In the genomic region with DNA sequence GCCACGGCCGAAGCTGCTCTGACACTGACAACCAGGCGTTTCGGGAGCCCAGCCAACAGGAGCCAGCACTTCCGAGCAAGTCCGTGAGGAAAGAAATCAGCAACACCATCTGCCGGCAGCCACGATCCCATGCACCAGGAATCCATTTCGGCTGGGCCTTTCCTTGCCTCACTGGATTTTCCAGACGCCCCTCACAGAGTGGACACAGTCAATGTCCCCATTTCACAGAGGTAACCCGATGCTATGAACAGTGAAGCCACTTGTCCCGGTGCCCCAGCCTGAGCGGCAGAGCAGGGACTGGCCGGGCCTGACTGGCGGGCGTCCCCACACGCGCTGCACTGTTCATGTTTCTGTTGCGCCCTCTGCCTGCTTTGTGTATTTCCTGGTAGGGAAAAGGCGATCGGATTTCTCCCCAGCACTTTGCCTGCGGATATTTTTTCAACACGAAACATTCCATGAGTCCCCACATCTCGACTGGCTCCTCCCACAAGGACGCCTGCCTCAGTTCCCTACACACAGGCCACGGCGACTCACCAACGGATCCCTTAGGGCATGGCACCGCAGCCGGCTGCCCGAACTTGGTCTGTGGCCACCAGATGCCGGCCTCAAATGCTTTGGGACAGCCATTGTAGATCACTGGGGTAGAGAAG, we compare ENCODE assay signal across 10 cellular contexts. TPM values are rescaled to one million over a fixed set of nuclear protein-coding genes. Genes with fewer than 3 reads are reported as not detected.
A peak's percentile ranks its signal among the peaks of the same experiment; 100 is the strongest.
DNase-seq lines count a peak whose midpoint lies in the region; ATAC-seq and TF ChIP-seq lines count a peak whose summit lies in the region.
"Had no signal": no experiment of that assay in that cellular context is flagged by ENCODE, and none has a peak within 500 bp of the region (broad histone marks: within the 10 kb centered on the region; RNA-seq: fewer than 3 reads in every experiment).

No MANE protein-coding gene starts in this region.

- H3K27ac Mint-ChIP-seq in stimulated activated naive CD8-positive, alpha-beta T cell treated with anti-CD3 and anti-CD28 coated beads, Interleukin-15, amount 100 ng/mL, for 72 hours = no peak overlapping the region
- H3K27ac Mint-ChIP-seq: activated naive CD8-positive, alpha-beta T cell treated with anti-CD3 and anti-CD28 coated beads, Interleukin-2, amount 50 U/mL, for 24 hours had no signal

- H2BK12ac ChIP-seq in mesenchymal stem cell (ENCODE audit: low read length in 2 of 2) = no peak overlapping the region

- H3K27me3 Mint-ChIP-seq in stimulated activated naive CD8-positive, alpha-beta T cell treated with anti-CD3 and anti-CD28 coated beads, Interleukin-15, amount 100 ng/mL, for 72 hours = peaks cover 7% of the 10 kb centered on the region
- H3K27me3 Mint-ChIP-seq: activated naive CD8-positive, alpha-beta T cell treated with anti-CD3 and anti-CD28 coated beads, Interleukin-2, amount 50 U/mL, for 24 hours had no signal

- no peak overlapping the region for H4K91ac ChIP-seq in mesenchymal stem cell (ENCODE audit: low read length)

- H3K79me1 ChIP-seq in mesenchymal stem cell (replicated peaks; ENCODE audit: low read length, poor library complexity, severe bottlenecking) = no peaks in the 10 kb centered on the region

- no peak overlapping the region for H3K4ac ChIP-seq in mesenchymal stem cell (ENCODE audit: low read depth in 1 of 2, low read length in 2 of 2)

- H3K23ac ChIP-seq in mesenchymal stem cell (ENCODE audit: low read length in 2 of 2) = no peak overlapping the region

- 84% methylated on average over 30 of the region's 32 CpGs for WGBS in mesenchymal stem cell

- no peak overlapping the region for H3K27ac ChIP-seq in mesenchymal stem cell (ENCODE audit: low read length, poor library complexity, severe bottlenecking)
- H3K27ac ChIP-seq in effector memory CD4-positive, alpha-beta T cell (ENCODE audit: insufficient read depth, low read length, poor library complexity, severe bottlenecking) = no peak overlapping the region

- H3K9me3 Mint-ChIP-seq in stimulated activated naive CD8-positive, alpha-beta T cell treated with anti-CD3 and anti-CD28 coated beads, Interleukin-15, amount 100 ng/mL, for 72 hours = no peaks in the 10 kb centered on the region
- H3K9me3 Mint-ChIP-seq: activated naive CD8-positive, alpha-beta T cell treated with anti-CD3 and anti-CD28 coated beads, Interleukin-2, amount 50 U/mL, for 24 hours had no signal

- no peak overlapping the region for H2AK5ac ChIP-seq in mesenchymal stem cell (ENCODE audit: low read length, severe bottlenecking)

- no peak overlapping the region for H2BK120ac ChIP-seq in mesenchymal stem cell (ENCODE audit: low read depth, low read length)

- H3K4me1 Mint-ChIP-seq in stimulated activated naive CD8-positive, alpha-beta T cell treated with anti-CD3 and anti-CD28 coated beads, Interleukin-15, amount 100 ng/mL, for 72 hours = peaks cover 8% of the 10 kb centered on the region

- no peak overlapping the region for H3K14ac ChIP-seq in mesenchymal stem cell (ENCODE audit: low read length in 2 of 2)

- no peak for ATAC-seq in GM19328 (IDR thresholded peaks at IDR 0.05; ENCODE audit: unreplicated experiment)
- ATAC-seq in stimulated activated naive CD8-positive, alpha-beta T cell treated with anti-CD3 and anti-CD28 coated beads, Interleukin-15, amount 100 ng/mL, for 72 hours = no peak
- ATAC-seq: activated naive CD8-positive, alpha-beta T cell treated with anti-CD3 and anti-CD28 coated beads, Interleukin-2, amount 50 U/mL, for 24 hours had no signal

- no peak overlapping the region for H2BK5ac ChIP-seq in mesenchymal stem cell (ENCODE audit: low read depth, low read length, poor library complexity, severe bottlenecking)

- no peak overlapping the region for H3K18ac ChIP-seq in mesenchymal stem cell (ENCODE audit: low read depth in 1 of 2, low read length in 2 of 2)

- H3K36me3 ChIP-seq in endocrine pancreas (ENCODE audit: control insufficient read depth, insufficient read depth, low read length) (no peaks in the 10 kb centered on the region), mesenchymal stem cell (ENCODE audit: control insufficient read depth in 1 of 2, insufficient read depth in 2 of 2, low read depth in 1 of 2, low read length in 2 of 2) (peaks cover 0 to 76% of the 10 kb centered on the region in 2 experiments)
- H3K36me3 ChIP-seq in effector memory CD4-positive, alpha-beta T cell (ENCODE audit: control insufficient read depth, insufficient read depth, low read length) = no peaks in the 10 kb centered on the region

- H3K9ac ChIP-seq in endocrine pancreas (ENCODE audit: control insufficient read depth, insufficient read depth, low read length) = peak overlapping the region; percentile 26
- peak overlapping the region; percentile 61 for H3K9ac ChIP-seq in mesenchymal stem cell (ENCODE audit: low read length)

- no peak overlapping the region for H3K4me3 Mint-ChIP-seq in stimulated activated naive CD8-positive, alpha-beta T cell treated with anti-CD3 and anti-CD28 coated beads, Interleukin-15, amount 100 ng/mL, for 72 hours
- H3K4me3 Mint-ChIP-seq: activated naive CD8-positive, alpha-beta T cell treated with anti-CD3 and anti-CD28 coated beads, Interleukin-2, amount 50 U/mL, for 24 hours had no signal

- no peak overlapping the region for H4K8ac ChIP-seq in mesenchymal stem cell (ENCODE audit: low read length)

- no peak overlapping the region for H3K4me2 ChIP-seq in mesenchymal stem cell (ENCODE audit: low read length, poor library complexity, severe bottlenecking)

- no peaks in the 10 kb centered on the region for H3K4me1 ChIP-seq in endocrine pancreas (ENCODE audit: control insufficient read depth, insufficient read depth, low read length)
- peaks cover 7% of the 10 kb centered on the region for H3K4me1 ChIP-seq in mesenchymal stem cell (ENCODE audit: control insufficient read depth, insufficient read depth, low read depth, low read length)
- no peaks in the 10 kb centered on the region for H3K4me1 ChIP-seq in effector memory CD4-positive, alpha-beta T cell (ENCODE audit: control insufficient read depth, insufficient read depth, low read length, poor library complexity, severe bottlenecking)

- peak; percentile 56 for DNase-seq in AG09319 (ENCODE audit: extremely low read depth, low read depth)
- DNase-seq in NCI-H2171 (lab: John Stamatoyannopoulos, UW) = peak; percentile 59
- DNase-seq in mesenchymal stem cell = no peak
- DNase-seq in NCI-H1048 (lab: John Stamatoyannopoulos, UW) = no peak
- DNase-seq in stimulated activated naive CD8-positive, alpha-beta T cell treated with anti-CD3 and anti-CD28 coated beads, Interleukin-15, amount 100 ng/mL, for 72 hours = no peak
- no peak for DNase-seq in effector memory CD4-positive, alpha-beta T cell
- DNase-seq: activated naive CD8-positive, alpha-beta T cell treated with anti-CD3 and anti-CD28 coated beads, Interleukin-2, amount 50 U/mL, for 24 hours; GF-D8 had no signal

- no peak overlapping the region for H3K4me3 ChIP-seq in endocrine pancreas (ENCODE audit: control insufficient read depth, insufficient read depth, low read length)
- H3K4me3 ChIP-seq in mesenchymal stem cell (ENCODE audit: insufficient read depth in 1 of 2, low read depth in 1 of 2, low read length in 2 of 2) = peak overlapping the region in 1 of 2 experiments; percentile 49
- no peak overlapping the region for H3K4me3 ChIP-seq in effector memory CD4-positive, alpha-beta T cell (ENCODE audit: insufficient read depth, low read depth, low read length, poor library complexity, severe bottlenecking)

- H3K27me3 ChIP-seq in endocrine pancreas (ENCODE audit: control insufficient read depth, insufficient read depth, low read length) = no peaks in the 10 kb centered on the region
- H3K27me3 ChIP-seq in mesenchymal stem cell (ENCODE audit: control insufficient read depth in 1 of 2, insufficient read depth in 1 of 2, low read length in 2 of 2) = peaks cover 0 to 16% of the 10 kb centered on the region in 2 experiments
- H3K27me3 ChIP-seq in effector memory CD4-positive, alpha-beta T cell (replicated peaks; ENCODE audit: control insufficient read depth, insufficient read depth, low read length, poor library complexity, severe bottlenecking) = no peaks in the 10 kb centered on the region

- no peak overlapping the region for H2AFZ ChIP-seq in mesenchymal stem cell (ENCODE audit: low read depth, low read length)

- TF ChIP-seq CTCF in AG09319 (IDR thresholded peaks at IDR 0.05; ENCODE audit: low read depth, low read length) = peak; percentile 67

- H3K9me3 ChIP-seq in endocrine pancreas (ENCODE audit: control insufficient read depth, low read length) (no peaks in the 10 kb centered on the region), mesenchymal stem cell (ENCODE audit: control insufficient read depth, low read length) (no peaks in the 10 kb centered on the region)
- H3K9me3 ChIP-seq in effector memory CD4-positive, alpha-beta T cell (ENCODE audit: control insufficient read depth, low read length) = no peaks in the 10 kb centered on the region

- H2BK15ac ChIP-seq in mesenchymal stem cell (ENCODE audit: low read depth, poor library complexity, severe bottlenecking) = no peak overlapping the region

RNA-seq across cellular contexts. Expression of a gene that starts 55.3 kb away (rescaled TPM):
- polyA plus RNA-seq in mesenchymal stem cell (2013, experiment 1 of 2) = 15.7 TPM
- polyA plus RNA-seq in mesenchymal stem cell (2013, experiment 2 of 2) = 15.2 TPM

Comparison
In these comparisons a context has a peak if more than half of its experiments do, and no peak if none do; other contexts are left out.
1. DNase-seq: peak in AG09319 (single experiment) and NCI-H2171 (single experiment); none in mesenchymal stem cell (single experiment), NCI-H1048 (single experiment), stimulated activated naive CD8-positive, alpha-beta T cell treated with anti-CD3 and anti-CD28 coated beads, Interleukin-15, amount 100 ng/mL, for 72 hours (0 of 2) and effector memory CD4-positive, alpha-beta T cell (0 of 3).